22 cellular contexts compared by ENCODE assay signal in genomic region chr20:10790013-10790412, GRCh38.
A peak's percentile ranks its signal among the peaks of the same experiment; 100 is the strongest.
DNase-seq lines count a peak whose midpoint lies in the region; ATAC-seq, FAIRE-seq and TF ChIP-seq lines count a peak whose summit lies in the region.
"Had no signal": no experiment of that assay in that cellular context is flagged by ENCODE, and none has a peak within 500 bp of the region (broad histone marks: within the 10 kb centered on the region; RNA-seq: fewer than 3 reads in every experiment).

No MANE protein-coding gene starts in this region.

- peaks cover 10% of the 10 kb centered on the region for H3K4me1 ChIP-seq in mammary epithelial cell (ENCODE audit: insufficient read depth, low read length)
- peaks cover 20 to 24% (median 23%) of the 10 kb centered on the region in 3 donors for H3K4me1 ChIP-seq in pancreas
- no peaks in the 10 kb centered on the region for H3K4me1 ChIP-seq in prostate gland (replicated peaks)
- H3K4me1 ChIP-seq in kidney (ENCODE audit: control insufficient read depth in 1 of 2, insufficient read depth in 1 of 2, low read depth in 1 of 2, low read length in 2 of 2) = no peaks in the 10 kb centered on the region

- H3K9ac ChIP-seq in mammary epithelial cell (ENCODE audit: insufficient read depth, low read length) (no peak overlapping the region), kidney (ENCODE audit: low read length in 2 of 2) (no peak overlapping the region)

- intact Hi-C loops in mammary epithelial cell (cut with micrococcal nuclease) = loop anchor here (10.0 kb wide), 1 partner anchor 115 kb away; the partner anchor contains the start of gene JAG1
- intact Hi-C loops in pancreas (cut with DNase I) = no loop called here
- intact Hi-C loops in prostate gland (cut with DNase I) = no loop called here
- intact Hi-C loops in kidney (cut with DNase I) = no loop called here

- H3K4me3 ChIP-seq in mammary epithelial cell (replicated peaks in 1 of 3; ENCODE audit: insufficient read depth in 1 of 3, low read depth in 2 of 3, low read length in 3 of 3) (no peak overlapping the region), pancreas (no peak overlapping the region), prostate gland (no peak overlapping the region), kidney (ENCODE audit: low read length in 2 of 2) (no peak overlapping the region)
- H3K4me3 ChIP-seq: coronary artery, hepatocyte, SK-N-MC, skin epidermis had no signal

- no peak for FAIRE-seq in pancreas (lab: Jason Lieb, UNC)
- no peak for FAIRE-seq in kidney (lab: Jason Lieb, UNC)
- FAIRE-seq: islet of Langerhans had no signal

- CTCF ChIA-PET in mammary epithelial cell (lab: Charles Lee; ENCODE audit: low non-redundant PET) = no interaction called here

- peak in 3 of 4 donors; percentile 22 to 38 (median 36) for ATAC-seq in pancreas
- ATAC-seq: naive thymus-derived CD8-positive, alpha-beta T cell had no signal

- H2AFZ ChIP-seq in mammary epithelial cell (ENCODE audit: low read depth, low read length) = peak overlapping the region; percentile 83
- H2AFZ ChIP-seq: hepatocyte had no signal

- 25% methylated on average over 7 of the region's 8 CpGs for WGBS in mammary epithelial cell (ENCODE audit: low coverage, missing lambda C conversion rate)
- 59 to 60% methylated on average over 8 of the region's 8 CpGs for WGBS in pancreas, 2 donors
- 75% methylated on average over 8 of the region's 8 CpGs for WGBS in prostate gland

- no peak for TF ChIP-seq CTCF in mammary epithelial cell (conservative IDR thresholded peaks at IDR 0.05 in 1 of 2, IDR thresholded peaks at IDR 0.05 in 1 of 2; ENCODE audit: extremely low read depth in 1 of 2, insufficient read depth in 1 of 2, low read depth in 1 of 2, low read length in 2 of 2)
- TF ChIP-seq CTCF in pancreas (IDR thresholded peaks at IDR 0.05) = no peak
- no peak for TF ChIP-seq CTCF in prostate gland (IDR thresholded peaks at IDR 0.05)
- no peak for TF ChIP-seq CTCF in kidney (IDR thresholded peaks at IDR 0.05; ENCODE audit: borderline replicate concordance, extremely low read depth, insufficient read depth)

- H4K20me1 ChIP-seq in mammary epithelial cell (ENCODE audit: insufficient read depth, low read length) = no peaks in the 10 kb centered on the region

- no peak for TF ChIP-seq POLR2A in prostate gland (IDR thresholded peaks at IDR 0.05)

- no peaks in the 10 kb centered on the region for H3K9me3 ChIP-seq in mammary epithelial cell (replicated peaks; ENCODE audit: insufficient read depth, low read length)
- no peaks in the 10 kb centered on the region for H3K9me3 ChIP-seq in pancreas
- no peaks in the 10 kb centered on the region for H3K9me3 ChIP-seq in prostate gland
- no peaks in the 10 kb centered on the region for H3K9me3 ChIP-seq in kidney (ENCODE audit: control insufficient read depth in 1 of 2, low read length in 2 of 2)
- H3K9me3 ChIP-seq: Caco-2 had no signal

- dilution Hi-C loops in mammary epithelial cell (cut with HindIII; ENCODE audit: low sequenced_read_pairs) = no loop called here

- no TSS peak for BruUV-seq in mammary epithelial cell (replicated peaks; lab: Mats Ljungman, UMichigan)

- no peak overlapping the region for H3K27ac ChIP-seq in mammary epithelial cell (ENCODE audit: insufficient read depth, low read depth, low read length)
- peak overlapping the region in 3 of 4 donors; percentile 35 to 60 (median 50) for H3K27ac ChIP-seq in pancreas
- H3K27ac ChIP-seq in prostate gland = no peak overlapping the region
- H3K27ac ChIP-seq in kidney (ENCODE audit: low read depth in 2 of 2, low read length in 2 of 2) = no peak overlapping the region
- H3K27ac ChIP-seq: coronary artery, hepatocyte, SK-N-MC had no signal

- no peaks in the 10 kb centered on the region for H3K79me2 ChIP-seq in mammary epithelial cell (ENCODE audit: insufficient read depth, low read length)
- H3K79me2 ChIP-seq: hepatocyte had no signal

- no peaks in the 10 kb centered on the region for H3K27me3 ChIP-seq in mammary epithelial cell (ENCODE audit: insufficient read depth, low read length)
- no peaks in the 10 kb centered on the region for H3K27me3 ChIP-seq in pancreas
- H3K27me3 ChIP-seq in prostate gland (replicated peaks; ENCODE audit: insufficient read depth) = no peaks in the 10 kb centered on the region
- H3K27me3 ChIP-seq: hepatocyte had no signal

- H3K4me2 ChIP-seq in mammary epithelial cell (ENCODE audit: insufficient read depth, low read depth, low read length) = no peak overlapping the region
- H3K4me2 ChIP-seq: hepatocyte had no signal

- no peaks in the 10 kb centered on the region for H3K36me3 ChIP-seq in mammary epithelial cell (ENCODE audit: insufficient read depth, low read length)
- no peaks in the 10 kb centered on the region for H3K36me3 ChIP-seq in pancreas
- H3K36me3 ChIP-seq in prostate gland = no peaks in the 10 kb centered on the region
- no peaks in the 10 kb centered on the region for H3K36me3 ChIP-seq in kidney (ENCODE audit: control insufficient read depth in 1 of 2, insufficient read depth in 2 of 2, low read length in 2 of 2)

- DNase-seq in NCI-H1417 (lab: John Stamatoyannopoulos, UW) = peak in 2 of 3 experiments; percentile 16 to 53
- no peak for DNase-seq in NCI-H1417 treated with DMSO at 0.1 percent for 48 hours (lab: John Stamatoyannopoulos, UW)
- DNase-seq in NCI-H510A (lab: John Stamatoyannopoulos, UW) = peak; percentile 62
- peak; percentile 42 for DNase-seq in mammary epithelial cell
- DNase-seq in pancreas = peak in 3 of 6 donors; percentile 19 to 21 (median 20)
- DNase-seq in prostate gland (ENCODE audit: low spot score) = no peak
- no peak for DNase-seq in kidney
- no peak for DNase-seq in activated CD4-positive, alpha-beta T cell treated with anti-CD3 and anti-CD28 coated beads, Interleukin-2, amount 50 U/mL, for 4 hours
- DNase-seq: 8988T; activated CD4-positive, CD25-positive, alpha-beta regulatory T cell treated with anti-CD3 and anti-CD28 coated beads, Interleukin-2, amount 50 U/mL, for 72 hours; activated naive CD8-positive, alpha-beta T cell treated with anti-CD3 and anti-CD28 coated beads, Interleukin-2, amount 10 ng/mL, durations not matched to agents 7 days and 5 days; Caco-2; foreskin fibroblast; naive thymus-derived CD8-positive, alpha-beta T cell; NCI-H1694 treated with DMSO at 0.1 percent for 48 hours; NCI-H526; T1000 had no signal

- in situ Hi-C loops in mammary epithelial cell (cut with MboI; ENCODE audit: low sequenced_read_pairs in 2 of 2) = no loop called here

Comparison
In these comparisons a context has a peak if more than half of its experiments do, and no peak if none do; other contexts are left out.
1. DNase-seq: peak in NCI-H1417 (2 of 3), NCI-H510A (single experiment) and mammary epithelial cell (single experiment); none in NCI-H1417 treated with DMSO at 0.1 percent for 48 hours (single experiment), prostate gland (single experiment), kidney (single experiment) and activated CD4-positive, alpha-beta T cell treated with anti-CD3 and anti-CD28 coated beads, Interleukin-2, amount 50 U/mL, for 4 hours (0 of 2).
2. H3K27ac ChIP-seq: peak in pancreas (3 of 4); none in mammary epithelial cell (single experiment), prostate gland (0 of 2) and kidney (0 of 2).